ENCODE assay signal across 8 cellular contexts in the genomic region with DNA sequence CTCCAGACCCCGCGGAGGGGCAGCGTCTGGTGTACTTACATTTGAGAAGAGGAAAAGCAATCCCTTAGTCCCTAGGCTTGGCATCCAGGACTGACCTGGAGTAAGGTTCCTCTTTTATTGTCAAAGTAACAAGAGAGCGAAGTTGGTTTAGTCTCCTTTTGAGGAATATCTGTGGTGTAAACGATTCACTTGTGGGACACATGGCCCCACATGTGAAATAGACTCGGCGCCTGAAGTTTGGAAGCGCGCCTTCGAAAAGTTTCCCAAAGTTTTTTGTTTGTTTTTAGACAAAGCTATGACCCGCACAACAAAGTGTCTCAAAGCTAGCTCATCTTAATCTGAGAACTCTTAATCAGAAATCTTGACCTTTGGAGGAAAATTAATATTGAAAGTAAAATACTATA. TPM values are rescaled to one million over a fixed set of nuclear protein-coding genes. Genes with fewer than 3 reads are reported as not detected.
A peak's percentile ranks its signal among the peaks of the same experiment; 100 is the strongest.
DNase-seq lines count a peak whose midpoint lies in the region; ATAC-seq and TF ChIP-seq lines count a peak whose summit lies in the region.

No MANE protein-coding gene starts in this region.

- TF ChIP-seq POLR2A in breast epithelium (IDR thresholded peaks at IDR 0.05) = no peak

- peak overlapping the region; percentile 96 for H3K56ac ChIP-seq in mesendoderm (ENCODE audit: low read length)

- H3K9me3 Mint-ChIP-seq in CD4-positive, alpha-beta memory T cell = no peaks in the 10 kb centered on the region

- H3K36me3 ChIP-seq in CD4-positive, alpha-beta memory T cell (ENCODE audit: insufficient read depth, low read length) = no peaks in the 10 kb centered on the region
- H3K36me3 ChIP-seq in breast epithelium (no peaks in the 10 kb centered on the region), mesendoderm (ENCODE audit: control insufficient read depth, insufficient read depth, low read length) (no peaks in the 10 kb centered on the region), aorta (ENCODE audit: control insufficient read depth in 1 of 2, insufficient read depth in 2 of 2, low read length in 1 of 2) (peaks cover 0 to 3% of the 10 kb centered on the region in 2 donors)

- DNase-seq in CD4-positive, alpha-beta memory T cell = no peak
- peak; percentile 62 to 63 for DNase-seq in Kasumi-1 (lab: John Stamatoyannopoulos, UW)
- DNase-seq in breast epithelium (ENCODE audit: low spot score in 2 of 2) = no peak
- DNase-seq in mesendoderm = no peak
- no peak for DNase-seq in aorta
- no peak for DNase-seq in NCI-H1105 (lab: John Stamatoyannopoulos, UW)
- DNase-seq in NCI-H446 treated with DMSO at 0.1 percent for 48 hours (lab: John Stamatoyannopoulos, UW) = no peak

- no peak overlapping the region for H3K4ac ChIP-seq in mesendoderm (ENCODE audit: low read depth, low read length)

- peaks cover 42% of the 10 kb centered on the region for H3K4me1 ChIP-seq in CD4-positive, alpha-beta memory T cell (ENCODE audit: insufficient read depth, low read length)
- H3K4me1 ChIP-seq in breast epithelium = no peaks in the 10 kb centered on the region
- H3K4me1 ChIP-seq in mesendoderm (ENCODE audit: control insufficient read depth, low read depth, low read length) = peaks cover 2% of the 10 kb centered on the region
- H3K4me1 ChIP-seq in aorta (ENCODE audit: control insufficient read depth in 1 of 2, insufficient read depth in 2 of 2, low read length in 2 of 2) = no peaks in the 10 kb centered on the region

- H3K4me1 Mint-ChIP-seq in CD4-positive, alpha-beta memory T cell = peaks cover 21 to 59% (median 43%) of the 10 kb centered on the region in 4 donors

- H3K36me3 Mint-ChIP-seq in CD4-positive, alpha-beta memory T cell = peaks cover 21 to 53% of the 10 kb centered on the region in 2 donors

- no peaks in the 10 kb centered on the region for H3K27me3 ChIP-seq in CD4-positive, alpha-beta memory T cell (ENCODE audit: insufficient read depth, low read length)
- H3K27me3 ChIP-seq in breast epithelium = no peaks in the 10 kb centered on the region
- H3K27me3 ChIP-seq in mesendoderm (ENCODE audit: insufficient read depth, low read length, poor library complexity) = no peaks in the 10 kb centered on the region
- no peaks in the 10 kb centered on the region for H3K27me3 ChIP-seq in aorta (ENCODE audit: control insufficient read depth in 1 of 2, insufficient read depth in 2 of 2, low read length in 1 of 2)

- POLR2A ChIA-PET in CD4-positive, alpha-beta memory T cell (lab: Charles Lee; ENCODE audit: partially characterized antibody) = interaction anchor here (1.0 to 6.4 kb wide), 10 partner anchors 8 to 422 kb away, joined by 3 to 108 read pairs (median 6); a partner anchor contains a TSS

- no peak overlapping the region for H2BK120ac ChIP-seq in mesendoderm (ENCODE audit: low read depth, low read length)

- H3K9me3 ChIP-seq in CD4-positive, alpha-beta memory T cell (ENCODE audit: control insufficient read depth in 1 of 2, low read length in 2 of 2) = no peaks in the 10 kb centered on the region
- no peaks in the 10 kb centered on the region for H3K9me3 ChIP-seq in breast epithelium
- H3K9me3 ChIP-seq in aorta (ENCODE audit: control insufficient read depth, low read length) = no peaks in the 10 kb centered on the region

- H3K23ac ChIP-seq in mesendoderm (ENCODE audit: low read length) = no peak overlapping the region

- H2BK15ac ChIP-seq in mesendoderm (replicated peaks; ENCODE audit: low read depth) = no peak overlapping the region

- no peak overlapping the region for H4K5ac ChIP-seq in mesendoderm (ENCODE audit: low read length)

- H2BK5ac ChIP-seq in mesendoderm (ENCODE audit: low read length) = peak overlapping the region; percentile 20

- peaks cover 17% of the 10 kb centered on the region for H3K79me2 ChIP-seq in mesendoderm (ENCODE audit: control insufficient read depth, insufficient read depth, low read length)

- H3K27ac ChIP-seq in CD4-positive, alpha-beta memory T cell (ENCODE audit: low read depth, low read length) = peak overlapping the region; percentile 88
- H3K27ac ChIP-seq in breast epithelium (peak overlapping the region; percentile 90), mesendoderm (ENCODE audit: low read depth, low read length) (peak overlapping the region; percentile 89), aorta (ENCODE audit: low read depth in 1 of 2, low read length in 2 of 2) (peak overlapping the region in 1 of 2 donors; percentile 53)

- ATAC-seq in aorta (ENCODE audit: low FRiP score) = no peak
- ATAC-seq in GM21390 (IDR thresholded peaks at IDR 0.05; ENCODE audit: unreplicated experiment) = no peak

- H3K79me1 ChIP-seq in mesendoderm (ENCODE audit: low read length) = peaks cover 3% of the 10 kb centered on the region

- peak overlapping the region; percentile 79 to 97 (median 95) for H3K27ac Mint-ChIP-seq in CD4-positive, alpha-beta memory T cell

- no peak overlapping the region for H4K8ac ChIP-seq in mesendoderm (ENCODE audit: low read depth, low read length)

- H3K4me3 ChIP-seq in CD4-positive, alpha-beta memory T cell (ENCODE audit: low read length in 2 of 2) = peak overlapping the region; percentile 71
- H3K4me3 ChIP-seq in breast epithelium (peak overlapping the region; percentile 86 to 93 (median 88)), mesendoderm (ENCODE audit: low read length) (peak overlapping the region; percentile 87), aorta (ENCODE audit: low read length in 2 of 2) (peak overlapping the region; percentile 65 to 77)

- CTCF ChIA-PET in CD4-positive, alpha-beta memory T cell (lab: Charles Lee; ENCODE audit: partially characterized antibody) = interaction anchor here (0.8 to 2.5 kb wide), 4 partner anchors 9 to 45 kb away, joined by 3 to 16 read pairs (median 4); no protein-coding TSS in a partner anchor

- no peaks in the 10 kb centered on the region for H3K27me3 Mint-ChIP-seq in CD4-positive, alpha-beta memory T cell

- H3K4me3 Mint-ChIP-seq in CD4-positive, alpha-beta memory T cell = peak overlapping the region; percentile 80 to 96 (median 93)

- peak overlapping the region; percentile 62 for H3K4me2 ChIP-seq in mesendoderm (ENCODE audit: low read length)

- TF ChIP-seq CTCF in breast epithelium (IDR thresholded peaks at IDR 0.05) = no peak

- no CpG with 5 or more reads among the region's 11 CpGs for WGBS in mesendoderm (ENCODE audit: extremely low coverage, insufficient coverage, low lambda C conversion rate)
- 1% methylated on average over 11 of the region's 11 CpGs for WGBS in aorta, 2 donors

- intact Hi-C loops in CD4-positive, alpha-beta memory T cell (cut with micrococcal nuclease) = loop anchor here (1.0 kb wide), 3 partner anchors 12 to 36 kb away; a partner anchor contains a TSS
- intact Hi-C loops in breast epithelium (cut with DNase I; ENCODE audit: low total_unique reads) = no loop called here
- intact Hi-C loops in aorta (cut with DNase I) = loop anchor here in 1 of 2 donors (10.0 kb wide), 1 partner anchor 54 kb away; no protein-coding TSS in a partner anchor

- peak overlapping the region; percentile 98 for H3K9ac ChIP-seq in mesendoderm (ENCODE audit: low read length)

- H2AK5ac ChIP-seq in mesendoderm (ENCODE audit: low read length) = no peak overlapping the region

- peak overlapping the region; percentile 52 for H3K18ac ChIP-seq in mesendoderm (ENCODE audit: low read length)

RNA-seq across cellular contexts. Expression of a gene that starts 0.7 kb away (rescaled TPM):
- total RNA-seq in CD4-positive, alpha-beta memory T cell = 10 to 100 TPM; 47.1 to 47.3 TPM
- polyA plus RNA-seq in CD4-positive, alpha-beta memory T cell = 10 to 100 TPM; 25.0 to 50.0 TPM
- total RNA-seq in breast epithelium (10 to 100 TPM; 15.1 to 17.7 (median 16.0) TPM), aorta (10 to 100 TPM; 14.3 to 15.5 TPM)
- polyA plus RNA-seq in mesendoderm (2013, experiment 1 of 2) = 31.9 TPM
- polyA plus RNA-seq in mesendoderm (2013, experiment 2 of 2) = 32.6 TPM
- polyA plus RNA-seq in aorta = 10 to 100 TPM in 1 of 2 donors, 1 to 10 TPM in 1; 5.3 to 12.8 TPM

RNA-seq across cellular contexts. Expression of a gene that starts 23.7 kb away (rescaled TPM):
- total RNA-seq in CD4-positive, alpha-beta memory T cell = 10 to 100 TPM; 85.7 to 86.0 TPM
- 10 to 100 TPM; 47.5 to 68.7 TPM for polyA plus RNA-seq in CD4-positive, alpha-beta memory T cell
- total RNA-seq in breast epithelium (100 to 1,000 TPM in 1 of 3 donors, 10 to 100 TPM in 2; 78.3 to 106 (median 89.9) TPM), aorta (10 to 100 TPM; 76.3 to 78.3 TPM)
- polyA plus RNA-seq in mesendoderm (2013, experiment 1 of 2) = 122 TPM
- polyA plus RNA-seq in mesendoderm (2013, experiment 2 of 2) = 117 TPM
- 100 to 1,000 TPM in 1 of 2 donors, 10 to 100 TPM in 1; 87.9 to 107 TPM for polyA plus RNA-seq in aorta

RNA-seq across cellular contexts. Expression of a gene that starts 35.4 kb away (rescaled TPM):
- 10 to 100 TPM; 93.8 to 98.3 TPM for total RNA-seq in CD4-positive, alpha-beta memory T cell
- 10 to 100 TPM; 65.5 to 75.2 TPM for polyA plus RNA-seq in CD4-positive, alpha-beta memory T cell
- total RNA-seq in breast epithelium (10 to 100 TPM; 28.6 to 43.6 (median 37.0) TPM), aorta (10 to 100 TPM; 51.4 to 61.8 TPM)
- polyA plus RNA-seq in mesendoderm (2013, experiment 1 of 2) = 20.5 TPM
- polyA plus RNA-seq in mesendoderm (2013, experiment 2 of 2) = 20.2 TPM
- 10 to 100 TPM in 1 of 2 donors, 1 to 10 TPM in 1; 7.5 to 10.6 TPM for polyA plus RNA-seq in aorta

Comparison
In these comparisons a context has a peak if more than half of its experiments do, and no peak if none do; other contexts are left out.
1. DNase-seq: peak in Kasumi-1 (2 of 2); none in CD4-positive, alpha-beta memory T cell (0 of 5), breast epithelium (0 of 2), mesendoderm (single experiment), aorta (0 of 2), NCI-H1105 (single experiment) and NCI-H446 treated with DMSO at 0.1 percent for 48 hours (single experiment).
2. Peak in every context shown above with its lines, with median percentiles within 50 percentile points of each other: H3K4me3 ChIP-seq.